Comparison of ENCODE assay signal across 22 cellular contexts in the genomic region with DNA sequence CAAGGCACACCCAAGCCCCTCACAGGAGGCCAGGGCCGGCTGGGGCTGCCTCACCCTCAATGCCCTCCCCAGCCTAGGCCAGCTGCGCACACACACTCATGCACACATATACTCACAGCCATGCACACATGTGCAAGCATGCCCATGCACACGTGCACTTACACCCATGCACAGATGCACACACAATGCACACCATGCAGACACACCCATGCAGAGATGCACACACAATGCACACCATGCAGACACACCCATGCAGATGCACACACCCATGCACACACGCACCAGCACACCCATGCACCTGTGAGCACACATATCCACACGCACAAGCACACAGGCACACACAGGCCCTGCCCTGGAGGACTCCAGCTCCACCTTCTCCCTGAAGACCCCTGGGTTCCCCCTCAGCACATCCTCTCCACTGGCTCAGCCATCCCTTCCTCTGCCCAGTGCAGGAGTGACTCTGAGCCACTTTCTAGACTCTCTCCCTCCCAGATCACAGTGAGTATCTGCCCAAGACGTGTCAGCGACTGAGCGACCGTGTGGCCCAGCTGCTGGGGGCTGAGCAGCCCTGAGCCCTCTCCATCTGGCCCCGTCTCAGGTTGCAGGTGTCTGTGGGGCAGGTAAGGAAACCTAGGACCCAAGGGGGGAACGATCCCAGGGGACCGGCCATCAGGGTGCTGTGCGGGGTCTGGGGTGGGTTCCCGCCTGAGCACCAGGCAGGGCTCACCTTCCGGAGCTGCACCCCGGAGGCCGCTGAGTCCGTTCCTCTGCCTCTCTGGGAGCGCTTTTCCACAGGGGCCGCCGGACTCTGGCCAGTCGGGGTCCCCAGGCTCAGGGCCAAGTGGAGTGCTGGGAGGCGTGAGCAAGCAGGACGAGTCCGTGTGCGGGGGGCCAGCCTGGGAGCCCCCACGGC. TPM values are rescaled to one million over a fixed set of nuclear protein-coding genes. Genes with fewer than 3 reads are reported as not detected.
DNase-seq lines count a peak whose midpoint lies in the region; ATAC-seq, FAIRE-seq and TF ChIP-seq lines count a peak whose summit lies in the region.
"Had no signal": no experiment of that assay in that cellular context is flagged by ENCODE, and none has a peak within 500 bp of the region (broad histone marks: within the 10 kb centered on the region; RNA-seq: fewer than 3 reads in every experiment).

No MANE protein-coding gene starts in this region.

- intact Hi-C loops in GM12878 (cut with micrococcal nuclease; ENCODE audit: unreplicated experiment): no loop called here

- H3K36me3 ChIP-seq in GM12878 (ENCODE audit: control insufficient read depth in 2 of 2, insufficient read depth in 2 of 2, low read length in 1 of 2): no peaks in the 10 kb centered on the region
- H3K36me3 ChIP-seq: thyroid gland had no signal

- no peak for TF ChIP-seq EP300 in A549 (IDR thresholded peaks at IDR 0.05)
- TF ChIP-seq EP300 in GM12878 (IDR thresholded peaks at IDR 0.05; ENCODE audit: borderline replicate concordance in 1 of 2, control insufficient read depth in 1 of 2, low read depth in 2 of 2, low read length in 2 of 2): no peak

- DNase-seq in A549 (ENCODE audit: low read depth in 1 of 2, low spot score in 1 of 2) (no peak), GM12891 (ENCODE audit: insufficient read length, low spot score) (no peak), GM12878 (ENCODE audit: low read depth, low spot score) (no peak), epidermal melanocyte (ENCODE audit: insufficient read length, low spot score) (no peak), NCI-H526 (lab: John Stamatoyannopoulos, UW) (no peak), NCI-H1694 treated with DMSO at 0.1 percent for 48 hours (lab: John Stamatoyannopoulos, UW) (no peak)
- DNase-seq in natural killer cell treated with Interleukin-12 subunit alpha and Interleukin-12 subunit beta and Interleukin-15 and Interleukin-18, amount 100 ng/mL, for 72 hours (ENCODE audit: low spot score): no peak
- DNase-seq: activated CD4-positive, alpha-beta memory T cell treated with anti-CD3 and anti-CD28 coated beads, Interleukin-2, amount 10 ng/mL, durations not matched to agents 7 days and 5 days; body of pancreas; CD4-positive, alpha-beta memory T cell; DMS153; IMR-90; left cardiac atrium; NCI-H1092 treated with DMSO at 0.1 percent for 48 hours; NCI-H1930; NCI-H345; stimulated activated CD4-positive, alpha-beta T cell treated with anti-CD3 and anti-CD28 coated beads, Interleukin-4, amount 100 ng/mL, for 24 hours; stimulated activated naive CD4-positive, alpha-beta T cell treated with Interleukin-2 at 50 U/mL for 16 hours; thyroid gland had no signal

- H3K36me3 Mint-ChIP-seq in natural killer cell treated with Interleukin-12 subunit alpha and Interleukin-12 subunit beta and Interleukin-15 and Interleukin-18, amount 100 ng/mL, for 72 hours: no peaks in the 10 kb centered on the region
- H3K36me3 Mint-ChIP-seq: CD4-positive, alpha-beta memory T cell had no signal

- H3K79me2 ChIP-seq in GM12878 (ENCODE audit: control insufficient read depth, insufficient read depth, low read length): no peaks in the 10 kb centered on the region

- CTCF ChIA-PET in A549 (lab: Yijun Ruan, JAX): interaction anchor here (2.0 to 6.3 kb wide), 3 partner anchors 9 to 285 kb away, joined by 5 to 58 read pairs (median 39); a partner anchor contains a TSS
- CTCF ChIA-PET in GM12878 (lab: Yijun Ruan, JAX): interaction anchor here (0.7 to 5.2 kb wide), 2 partner anchors 50 to 284 kb away, joined by 4 to 30 read pairs; no protein-coding TSS in a partner anchor

- peak; percentile 13 to 16; a peak in 4 of 6 replicates for ATAC-seq in A549
- ATAC-seq in GM12878: peak; percentile 15; the same call in 2 of the 3 replicates
- ATAC-seq in natural killer cell treated with Interleukin-12 subunit alpha and Interleukin-12 subunit beta and Interleukin-15 and Interleukin-18, amount 100 ng/mL, for 72 hours: peak; percentile 29 to 45
- ATAC-seq in GM19023 (IDR thresholded peaks at IDR 0.05; ENCODE audit: unreplicated experiment): no peak
- ATAC-seq: body of pancreas had no signal

- H4K20me1 ChIP-seq in GM12878 (ENCODE audit: control insufficient read depth, insufficient read depth): no peaks in the 10 kb centered on the region

- H3K4me3 Mint-ChIP-seq in natural killer cell treated with Interleukin-12 subunit alpha and Interleukin-12 subunit beta and Interleukin-15 and Interleukin-18, amount 100 ng/mL, for 72 hours: no peak overlapping the region
- H3K4me3 Mint-ChIP-seq: activated CD4-positive, alpha-beta memory T cell treated with anti-CD3 and anti-CD28 coated beads, Interleukin-2, amount 10 ng/mL, durations not matched to agents 7 days and 5 days; CD4-positive, alpha-beta memory T cell had no signal

- TF ChIP-seq POLR2A in A549 (IDR thresholded peaks at IDR 0.05; ENCODE audit: low read length) (no peak), GM12891 (IDR thresholded peaks at IDR 0.05; ENCODE audit: low read depth, low read length) (no peak), GM12878 (IDR thresholded peaks at IDR 0.05; ENCODE audit: low read depth, low read length) (no peak)

- H3K27ac Mint-ChIP-seq in natural killer cell treated with Interleukin-12 subunit alpha and Interleukin-12 subunit beta and Interleukin-15 and Interleukin-18, amount 100 ng/mL, for 72 hours: no peak overlapping the region
- H3K27ac Mint-ChIP-seq: activated CD4-positive, alpha-beta memory T cell treated with anti-CD3 and anti-CD28 coated beads, Interleukin-2, amount 10 ng/mL, durations not matched to agents 7 days and 5 days had no signal

- no peaks in the 10 kb centered on the region for H3K27me3 Mint-ChIP-seq in natural killer cell treated with Interleukin-12 subunit alpha and Interleukin-12 subunit beta and Interleukin-15 and Interleukin-18, amount 100 ng/mL, for 72 hours
- H3K27me3 Mint-ChIP-seq: activated CD4-positive, alpha-beta memory T cell treated with anti-CD3 and anti-CD28 coated beads, Interleukin-2, amount 10 ng/mL, durations not matched to agents 7 days and 5 days; CD4-positive, alpha-beta memory T cell had no signal

- no peaks in the 10 kb centered on the region for H3K9me3 Mint-ChIP-seq in natural killer cell treated with Interleukin-12 subunit alpha and Interleukin-12 subunit beta and Interleukin-15 and Interleukin-18, amount 100 ng/mL, for 72 hours
- H3K9me3 Mint-ChIP-seq: activated CD4-positive, alpha-beta memory T cell treated with anti-CD3 and anti-CD28 coated beads, Interleukin-2, amount 10 ng/mL, durations not matched to agents 7 days and 5 days; CD4-positive, alpha-beta memory T cell had no signal

- BruUV-seq in GM12878 (replicated peaks; lab: Mats Ljungman, UMichigan): no TSS peak

- H3K9ac ChIP-seq in GM12878 (ENCODE audit: control insufficient read depth, insufficient read depth, low read length): no peak overlapping the region

- H3K27me3 ChIP-seq in GM12878 (replicated peaks in 1 of 2; ENCODE audit: control insufficient read depth in 2 of 2, insufficient read depth in 2 of 2, low read length in 1 of 2): no peaks in the 10 kb centered on the region
- H3K27me3 ChIP-seq: body of pancreas, heart left ventricle, thyroid gland had no signal

- peaks cover 0 to 2% of the 10 kb centered on the region in 2 donors for H3K4me1 Mint-ChIP-seq in natural killer cell treated with Interleukin-12 subunit alpha and Interleukin-12 subunit beta and Interleukin-15 and Interleukin-18, amount 100 ng/mL, for 72 hours (ENCODE audit: low read depth in 2 of 2)
- H3K4me1 Mint-ChIP-seq: activated CD4-positive, alpha-beta memory T cell treated with anti-CD3 and anti-CD28 coated beads, Interleukin-2, amount 10 ng/mL, durations not matched to agents 7 days and 5 days had no signal

- RAD21 ChIA-PET in GM12878 (lab: Charles Lee; ENCODE audit: unreplicated experiment): no interaction called here

- TF ChIP-seq CTCF in A549 (IDR thresholded peaks at IDR 0.05): no peak
- TF ChIP-seq CTCF in GM12878 (IDR thresholded peaks at IDR 0.05 in 2 of 3, conservative IDR thresholded peaks at IDR 0.05 in 1 of 3; ENCODE audit: control insufficient read depth in 2 of 3, extremely low read depth in 1 of 3, insufficient read depth in 1 of 3, low read depth in 3 of 3, low read length in 3 of 3): no peak

- FAIRE-seq in A549 (lab: Jason Lieb, UNC) (no peak), GM12891 (lab: Jason Lieb, UNC) (peak; percentile 13), GM12878 (lab: Jason Lieb, UNC) (no peak)
- FAIRE-seq: G401.6 had no signal

- in situ Hi-C loops in GM12878 (cut with MboI): no loop called here

- no peak overlapping the region for H3K4me3 ChIP-seq in A549
- no peak overlapping the region for H3K4me3 ChIP-seq in GM12878
- H3K4me3 ChIP-seq: body of pancreas, heart left ventricle, thyroid gland had no signal

- H3K9me3 ChIP-seq in A549 (no peaks in the 10 kb centered on the region), GM12878 (replicated peaks; ENCODE audit: control insufficient read depth, insufficient read depth, low read length) (no peaks in the 10 kb centered on the region)
- H3K9me3 ChIP-seq: body of pancreas, heart left ventricle, thyroid gland had no signal

- H3K4me2 ChIP-seq in A549 (no peak overlapping the region), GM12878 (ENCODE audit: control insufficient read depth, insufficient read depth) (no peak overlapping the region)

- H2AFZ ChIP-seq in GM12878 (ENCODE audit: control insufficient read depth, low read depth, low read length): no peak overlapping the region

- no peaks in the 10 kb centered on the region for H3K4me1 ChIP-seq in A549
- H3K4me1 ChIP-seq in GM12878 (ENCODE audit: control insufficient read depth, insufficient read depth, low read length): no peaks in the 10 kb centered on the region
- H3K4me1 ChIP-seq: body of pancreas, thyroid gland had no signal

- SMC1A ChIA-PET in GM12878 (lab: Charles Lee; ENCODE audit: uncharacterized antibody, unreplicated experiment): no interaction called here

- POLR2A ChIA-PET in A549 (lab: Yijun Ruan, JAX): no interaction called here
- POLR2A ChIA-PET in GM12878 (lab: Charles Lee): no interaction called here

- H3K27ac ChIP-seq in A549: no peak overlapping the region
- no peak overlapping the region for H3K27ac ChIP-seq in GM12878 (ENCODE audit: control insufficient read depth, insufficient read depth)
- H3K27ac ChIP-seq: body of pancreas, heart left ventricle, thyroid gland had no signal

- WGBS in A549 (ENCODE audit: missing lambda C conversion rate): 82% methylated on average over 18 of the region's 27 CpGs
- 66% methylated on average over 27 of the region's 27 CpGs for WGBS in GM12878 (ENCODE audit: insufficient coverage, insufficient replicate concordance, low lambda C conversion rate, missing lambda C conversion rate)

- TF ChIP-seq RAD21 in A549 (conservative IDR thresholded peaks at IDR 0.05 in 1 of 2, IDR thresholded peaks at IDR 0.05 in 1 of 2) (no peak), GM12878 (IDR thresholded peaks at IDR 0.05; ENCODE audit: insufficient read depth, low read depth, low read length) (no peak)

RNA-seq across cellular contexts. Expression of a gene that starts 25.8 kb away (rescaled TPM):
- polyA plus RNA-seq in A549 (2011; rRNA removed): 6.8 and 7.1 TPM in 2 replicates
- polyA plus RNA-seq in A549 (2012; cell fraction: cytosol; rRNA removed): 16.4 and 24.3 TPM in 2 replicates
- polyA plus RNA-seq in A549 (2012; cell fraction: nucleus; rRNA removed): 118 and 171 TPM in 2 replicates
- 17.6 to 22.7 TPM (median 21.8 TPM) in 3 replicates for polyA plus RNA-seq in A549 (2017; fragmentation: RNase III; extraction: RNeasy Plus Mini Kit Qiagen cat#74134 plus additional on column Dnase treatment)
- 4.6 and 6.7 TPM in 2 replicates for polyA minus RNA-seq in A549 (2011; rRNA and poly(A)+ RNA removed)
- 20.7 TPM for polyA plus RNA-seq in GM12891 (2012; ENCODE audit: low read depth, missing spikeins)
- total RNA-seq in GM12878 (2013; cell fraction: nucleolus; rRNA removed): 44.4 and 49.6 TPM in 2 replicates
- total RNA-seq in GM12878 (2014; rRNA removed): 18.5 and 28.5 TPM in 2 replicates
- total RNA-seq in GM12878 (2014; rRNA removed; fragmentation: Illumina TruSeq; extraction: Trizol): 6.6 and 7.6 TPM in 2 replicates
- 35.3 and 43.4 TPM in 2 replicates for total RNA-seq in GM12878 (2021)
- polyA plus RNA-seq in GM12878 (2011; ENCODE audit: low read depth): 6.4 TPM
- polyA plus RNA-seq in GM12878 (2011; rRNA removed): 4.1 and 10.4 TPM in 2 replicates
- polyA plus RNA-seq in GM12878 (2011; cell fraction: cytosol; rRNA removed): 12.6 and 22.6 TPM in 2 replicates
- 137 and 174 TPM in 2 replicates for polyA plus RNA-seq in GM12878 (2011; cell fraction: nucleus; rRNA removed)
- polyA plus RNA-seq in GM12878 (2012): 27.1 and 35.0 TPM in 2 replicates
- 1.1 and 4.8 TPM in 2 replicates for polyA plus RNA-seq in GM12878 (2014; fragmentation: Illumina TruSeq; extraction: Trizol)
- 1 to 10 TPM in 1 of 2 experiments, under 1 TPM in 1; 0.37 to 2.2 TPM for polyA plus RNA-seq in GM12878 (2014; fragmentation: Nextera tagmentation; extraction: Ambion mirVana)
- polyA plus RNA-seq in GM12878 (2014; rRNA removed): 40.5 and 46.1 TPM in 2 replicates
- polyA plus RNA-seq in GM12878 (2016; fragmentation: Nextera tagmentation; extraction: Ambion mirVana): 10 to 100 TPM; 29.2 to 33.8 TPM
- 6.1 and 12.3 TPM in 2 replicates for polyA minus RNA-seq in GM12878 (2011; rRNA and poly(A)+ RNA removed)
- 8.3 and 10.4 TPM in 2 replicates for polyA minus RNA-seq in GM12878 (2011; cell fraction: cytosol; rRNA and poly(A)+ RNA removed)
- polyA minus RNA-seq in GM12878 (2011; cell fraction: nucleus; rRNA and poly(A)+ RNA removed): 41.2 and 66.5 TPM in 2 replicates
- total RNA-seq in natural killer cell treated with Interleukin-12 subunit alpha and Interleukin-12 subunit beta and Interleukin-15 and Interleukin-18, amount 100 ng/mL, for 72 hours: 10 to 100 TPM; 87.3 to 99.4 TPM
